ENCODE assay signal across 8 cellular contexts in the genomic region with DNA sequence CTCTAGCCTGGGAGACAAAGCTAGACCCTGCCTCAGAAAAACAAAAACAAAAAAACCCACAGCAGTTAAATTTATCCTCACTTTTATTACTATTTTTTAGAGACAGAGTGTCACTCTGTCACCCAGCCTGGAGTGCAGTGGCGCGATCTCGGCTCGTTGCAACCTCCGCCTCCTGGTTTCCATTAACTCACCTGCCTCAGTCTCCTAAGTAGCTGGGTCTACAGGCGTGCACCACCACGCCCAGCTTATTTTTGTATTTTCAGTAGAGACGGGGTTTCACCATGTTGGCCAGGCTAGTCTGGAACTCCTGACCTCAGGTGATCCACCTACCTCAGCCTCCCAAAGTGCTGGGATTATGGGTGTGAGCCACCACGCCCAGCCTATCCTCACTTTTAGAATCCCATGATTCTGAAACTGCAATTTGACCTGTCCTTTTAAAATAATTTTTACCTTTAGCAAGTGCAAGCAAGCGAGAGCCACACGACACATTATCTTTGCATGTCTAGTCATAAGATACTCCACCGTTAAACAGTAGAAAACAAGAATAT. TPM values are rescaled to one million over a fixed set of nuclear protein-coding genes. Genes with fewer than 3 reads are reported as not detected.
DNase-seq lines count a peak whose midpoint lies in the region; ATAC-seq, FAIRE-seq and TF ChIP-seq lines count a peak whose summit lies in the region.
"Not testable (repeated sequence)": the region's sequence is repeated elsewhere in the genome, so short reads cannot be mapped to it uniquely, and the experiment has no call there.

No MANE protein-coding gene starts in this region.

- TF ChIP-seq RAD21 in A549 (conservative IDR thresholded peaks at IDR 0.05 in 1 of 2, IDR thresholded peaks at IDR 0.05 in 1 of 2) = not testable (repeated sequence)

- POLR2A ChIA-PET in A549 (lab: Yijun Ruan, JAX) (interaction anchor here (1.7 kb wide), 1 partner anchor 22 kb away, joined by 6 read pairs; no protein-coding TSS in a partner anchor), endothelial cell of umbilical vein (lab: Charles Lee) (interaction anchor here (0.6 kb wide), 1 partner anchor 26 kb away, joined by 7 read pairs; no protein-coding TSS in a partner anchor)

- CTCF ChIA-PET in A549 (lab: Yijun Ruan, JAX) = interaction anchor here (1.1 to 1.8 kb wide), 5 partner anchors 10 to 128 kb away, joined by 3 to 6 read pairs (median 4); no protein-coding TSS in a partner anchor
- CTCF ChIA-PET in endothelial cell of umbilical vein (lab: Charles Lee) = interaction anchor here (0.8 to 1.3 kb wide), 5 partner anchors 12 to 42 kb away, joined by 3 read pairs; no protein-coding TSS in a partner anchor

- FAIRE-seq in A549 (lab: Jason Lieb, UNC); endothelial cell of umbilical vein (lab: Jason Lieb, UNC): not testable (repeated sequence)

- peaks cover 38% of the 10 kb centered on the region for H3K4me1 Mint-ChIP-seq in activated CD4-positive, alpha-beta T cell treated with anti-CD3 and anti-CD28 coated beads, Interleukin-2, amount 10 ng/mL, durations not matched to agents 24 days and 14 days
- H3K4me1 Mint-ChIP-seq in activated naive CD8-positive, alpha-beta T cell treated with anti-CD3 and anti-CD28 coated beads, Interleukin-2, amount 50 U/mL, for 24 hours = peaks cover 47% of the 10 kb centered on the region
- H3K4me1 Mint-ChIP-seq in progenitor cell of endocrine pancreas (ENCODE audit: low read depth) = peaks cover 32% of the 10 kb centered on the region

- peak overlapping the region in 1 of 2 experiments; percentile 98; a peak in 2 of 6 replicates for H3K27ac ChIP-seq in A549
- H3K27ac ChIP-seq in endothelial cell of umbilical vein (ENCODE audit: insufficient read depth, low read depth, low read length); mesenchymal stem cell (ENCODE audit: low read length, poor library complexity, severe bottlenecking): not testable (repeated sequence)

- not testable (repeated sequence) for ATAC-seq in A549; activated naive CD8-positive, alpha-beta T cell treated with anti-CD3 and anti-CD28 coated beads, Interleukin-2, amount 50 U/mL, for 24 hours

- H3K14ac ChIP-seq in mesenchymal stem cell (ENCODE audit: low read length in 2 of 2) = not testable (repeated sequence)

- not testable (repeated sequence) for H3K9ac ChIP-seq in endothelial cell of umbilical vein (replicated peaks; ENCODE audit: extremely low read depth, insufficient read depth, low read length)
- peak overlapping the region; percentile 93 for H3K9ac ChIP-seq in mesenchymal stem cell (ENCODE audit: low read length)

- peak overlapping the region; percentile 96 for H3K27ac Mint-ChIP-seq in activated CD4-positive, alpha-beta T cell treated with anti-CD3 and anti-CD28 coated beads, Interleukin-2, amount 10 ng/mL, durations not matched to agents 24 days and 14 days
- peak overlapping the region; percentile 88 for H3K27ac Mint-ChIP-seq in activated naive CD8-positive, alpha-beta T cell treated with anti-CD3 and anti-CD28 coated beads, Interleukin-2, amount 50 U/mL, for 24 hours
- peak overlapping the region; percentile 97 for H3K27ac Mint-ChIP-seq in progenitor cell of endocrine pancreas

- intact Hi-C loops in activated CD4-positive, alpha-beta T cell treated with anti-CD3 and anti-CD28 coated beads, Interleukin-2, amount 10 ng/mL, durations not matched to agents 24 days and 14 days (cut with micrococcal nuclease) = not testable (repeated sequence)
- intact Hi-C loops in endothelial cell of umbilical vein (cut with micrococcal nuclease) = loop anchor here (5.0 kb wide), 2 partner anchors 94 to 264 kb away; no protein-coding TSS in a partner anchor

- not testable (repeated sequence) for H3K18ac ChIP-seq in mesenchymal stem cell (ENCODE audit: low read depth in 1 of 2, low read length in 2 of 2)

- H3K23ac ChIP-seq in mesenchymal stem cell (ENCODE audit: low read length in 2 of 2) = not testable (repeated sequence)

- H3K4me3 Mint-ChIP-seq in activated CD4-positive, alpha-beta T cell treated with anti-CD3 and anti-CD28 coated beads, Interleukin-2, amount 10 ng/mL, durations not matched to agents 24 days and 14 days = peak overlapping the region; percentile 95
- peak overlapping the region; percentile 90 for H3K4me3 Mint-ChIP-seq in activated naive CD8-positive, alpha-beta T cell treated with anti-CD3 and anti-CD28 coated beads, Interleukin-2, amount 50 U/mL, for 24 hours
- H3K4me3 Mint-ChIP-seq in progenitor cell of endocrine pancreas (ENCODE audit: low read depth) = peak overlapping the region; percentile 87

- not testable (repeated sequence) for H2BK12ac ChIP-seq in mesenchymal stem cell (ENCODE audit: low read length in 2 of 2)

- H3K4me2 ChIP-seq in A549 = peak overlapping the region; percentile 92
- H3K4me2 ChIP-seq in endothelial cell of umbilical vein (ENCODE audit: insufficient read depth, low read length) = peak overlapping the region; percentile 96
- peak overlapping the region; percentile 4 for H3K4me2 ChIP-seq in mesenchymal stem cell (ENCODE audit: low read length, poor library complexity, severe bottlenecking)

- H3K36me3 Mint-ChIP-seq in activated CD4-positive, alpha-beta T cell treated with anti-CD3 and anti-CD28 coated beads, Interleukin-2, amount 10 ng/mL, durations not matched to agents 24 days and 14 days (ENCODE audit: low read depth) = peaks cover 39% of the 10 kb centered on the region
- peaks cover 29% of the 10 kb centered on the region for H3K36me3 Mint-ChIP-seq in activated naive CD8-positive, alpha-beta T cell treated with anti-CD3 and anti-CD28 coated beads, Interleukin-2, amount 50 U/mL, for 24 hours (ENCODE audit: low read depth)
- H3K36me3 Mint-ChIP-seq in progenitor cell of endocrine pancreas (ENCODE audit: insufficient read depth) = not testable (repeated sequence)

- not testable (repeated sequence) for TF ChIP-seq CTCF in A549 (IDR thresholded peaks at IDR 0.05); GM12865 (IDR thresholded peaks at IDR 0.05; ENCODE audit: insufficient read depth, low read depth, low read length, missing control alignments); NB4 (IDR thresholded peaks at IDR 0.05; ENCODE audit: low read depth, low read length); endothelial cell of umbilical vein (IDR thresholded peaks at IDR 0.05; ENCODE audit: extremely low read depth in 1 of 2, insufficient read depth in 1 of 2, low read depth in 1 of 2, low read length in 2 of 2); progenitor cell of endocrine pancreas (IDR thresholded peaks at IDR 0.05; ENCODE audit: unreplicated experiment)

- dilution Hi-C loops in endothelial cell of umbilical vein (cut with MboI; ENCODE audit: extremely low pct_ligation_motif_present, low sequenced_read_pairs) = not testable (repeated sequence)

- H3K9me3 Mint-ChIP-seq in activated CD4-positive, alpha-beta T cell treated with anti-CD3 and anti-CD28 coated beads, Interleukin-2, amount 10 ng/mL, durations not matched to agents 24 days and 14 days; activated naive CD8-positive, alpha-beta T cell treated with anti-CD3 and anti-CD28 coated beads, Interleukin-2, amount 50 U/mL, for 24 hours; progenitor cell of endocrine pancreas (ENCODE audit: low read depth): not testable (repeated sequence)

- not testable (repeated sequence) for H3K9me3 ChIP-seq in A549; endothelial cell of umbilical vein (replicated peaks; ENCODE audit: control insufficient read depth, insufficient read depth, low read length); mesenchymal stem cell (ENCODE audit: control insufficient read depth, low read length)

- not testable (repeated sequence) for H2AK5ac ChIP-seq in mesenchymal stem cell (ENCODE audit: low read length, severe bottlenecking)

- H2BK5ac ChIP-seq in mesenchymal stem cell (ENCODE audit: low read depth, low read length, poor library complexity, severe bottlenecking) = not testable (repeated sequence)

- H3K4me3 ChIP-seq in A549 = not testable (repeated sequence)
- H3K4me3 ChIP-seq in GM12865 (ENCODE audit: low read depth, low read length) = peak overlapping the region; percentile 54
- peak overlapping the region; percentile 88 for H3K4me3 ChIP-seq in NB4 (ENCODE audit: low read depth, low read length)
- H3K4me3 ChIP-seq in endothelial cell of umbilical vein (replicated peaks in 1 of 3; ENCODE audit: insufficient read depth in 1 of 3, low read depth in 1 of 3, low read length in 3 of 3) = peak overlapping the region in 1 of 3 experiments; percentile 100
- peak overlapping the region in 1 of 2 experiments; percentile 91 for H3K4me3 ChIP-seq in mesenchymal stem cell (ENCODE audit: insufficient read depth in 1 of 2, low read depth in 1 of 2, low read length in 2 of 2)

- not testable (repeated sequence) for H2BK15ac ChIP-seq in mesenchymal stem cell (ENCODE audit: low read depth, poor library complexity, severe bottlenecking)

- not testable (repeated sequence) for H3K36me3 ChIP-seq in endothelial cell of umbilical vein (ENCODE audit: control insufficient read depth in 2 of 2, extremely low read depth in 1 of 2, insufficient read depth in 2 of 2, low read length in 2 of 2)
- peaks cover 4 to 13% of the 10 kb centered on the region in 2 experiments for H3K36me3 ChIP-seq in mesenchymal stem cell (ENCODE audit: control insufficient read depth in 1 of 2, insufficient read depth in 2 of 2, low read depth in 1 of 2, low read length in 2 of 2)

- not testable (repeated sequence) for H3K27me3 Mint-ChIP-seq in activated CD4-positive, alpha-beta T cell treated with anti-CD3 and anti-CD28 coated beads, Interleukin-2, amount 10 ng/mL, durations not matched to agents 24 days and 14 days; activated naive CD8-positive, alpha-beta T cell treated with anti-CD3 and anti-CD28 coated beads, Interleukin-2, amount 50 U/mL, for 24 hours; progenitor cell of endocrine pancreas

- not testable (repeated sequence) for BruUV-seq in endothelial cell of umbilical vein (replicated peaks; lab: Mats Ljungman, UMichigan)

- H3K79me1 ChIP-seq in mesenchymal stem cell (replicated peaks; ENCODE audit: low read length, poor library complexity, severe bottlenecking) = not testable (repeated sequence)

- not testable (repeated sequence) for H2BK120ac ChIP-seq in mesenchymal stem cell (ENCODE audit: low read depth, low read length)

- 92% methylated on average over 12 of the region's 12 CpGs for WGBS in A549 (ENCODE audit: missing lambda C conversion rate)
- WGBS in mesenchymal stem cell = 97% methylated on average over 12 of the region's 12 CpGs

- not testable (repeated sequence) for TF ChIP-seq POLR2A in A549 (IDR thresholded peaks at IDR 0.05; ENCODE audit: low read length); NB4 (IDR thresholded peaks at IDR 0.05; ENCODE audit: extremely low read depth, insufficient read length); endothelial cell of umbilical vein (IDR thresholded peaks at IDR 0.05; ENCODE audit: low read depth, low read length)

- H3K4ac ChIP-seq in mesenchymal stem cell (ENCODE audit: low read depth in 1 of 2, low read length in 2 of 2) = not testable (repeated sequence)

- not testable (repeated sequence) for TF ChIP-seq EP300 in A549 (IDR thresholded peaks at IDR 0.05)

- H4K91ac ChIP-seq in mesenchymal stem cell (ENCODE audit: low read length) = not testable (repeated sequence)

- DNase-seq in A549 (ENCODE audit: low read depth in 1 of 2, low spot score in 1 of 2); GM12865 (ENCODE audit: low read depth); NB4 (ENCODE audit: low read depth); activated naive CD8-positive, alpha-beta T cell treated with anti-CD3 and anti-CD28 coated beads, Interleukin-2, amount 50 U/mL, for 24 hours; endothelial cell of umbilical vein (ENCODE audit: low read depth, low spot score); mesenchymal stem cell; progenitor cell of endocrine pancreas (ENCODE audit: low spot score, unreplicated experiment): not testable (repeated sequence)
- peak; percentile 58 for DNase-seq in activated CD4-positive, alpha-beta T cell treated with anti-CD3 and anti-CD28 coated beads, Interleukin-2, amount 10 ng/mL, durations not matched to agents 24 days and 14 days

- H2AFZ ChIP-seq in endothelial cell of umbilical vein (ENCODE audit: low read depth, low read length); mesenchymal stem cell (ENCODE audit: low read depth, low read length): not testable (repeated sequence)

- peaks cover 17% of the 10 kb centered on the region; the same call in 2 of the 3 replicates for H3K4me1 ChIP-seq in A549
- peaks cover 15% of the 10 kb centered on the region for H3K4me1 ChIP-seq in endothelial cell of umbilical vein (ENCODE audit: control insufficient read depth, extremely low read depth, insufficient read depth, low read length)
- H3K4me1 ChIP-seq in mesenchymal stem cell (ENCODE audit: control insufficient read depth, insufficient read depth, low read depth, low read length) = not testable (repeated sequence)

- not testable (repeated sequence) for H3K27me3 ChIP-seq in endothelial cell of umbilical vein (ENCODE audit: control insufficient read depth in 2 of 2, insufficient read depth in 2 of 2, low read length in 2 of 2); mesenchymal stem cell (ENCODE audit: control insufficient read depth in 1 of 2, insufficient read depth in 1 of 2, low read length in 2 of 2)

- not testable (repeated sequence) for H3K9me1 ChIP-seq in endothelial cell of umbilical vein (replicated peaks; ENCODE audit: control insufficient read depth, extremely low read depth, insufficient read depth, low read length)

- not testable (repeated sequence) for H4K8ac ChIP-seq in mesenchymal stem cell (ENCODE audit: low read length)

- not testable (repeated sequence) for H4K20me1 ChIP-seq in endothelial cell of umbilical vein (replicated peaks; ENCODE audit: control insufficient read depth, extremely low read depth, insufficient read depth, low read length)

- H3K79me2 ChIP-seq in endothelial cell of umbilical vein (ENCODE audit: control insufficient read depth, insufficient read depth, low read length) = peaks cover 79% of the 10 kb centered on the region

RNA-seq across cellular contexts. Expression of a gene that starts 2.6 kb away (rescaled TPM):
- polyA plus RNA-seq in A549 (2011; rRNA removed) (61.6 and 65.8 TPM in 2 replicates), A549 (2017; fragmentation: RNase III; extraction: RNeasy Plus Mini Kit Qiagen cat#74134 plus additional on column Dnase treatment) (58.1 to 59.6 TPM (median 58.4 TPM) in 3 replicates), endothelial cell of umbilical vein (18.6 and 23.5 TPM in 2 replicates)
- 23.0 and 24.3 TPM in 2 replicates for polyA plus RNA-seq in A549 (2012; cell fraction: cytosol; rRNA removed)
- polyA plus RNA-seq in A549 (2012; cell fraction: nucleus; rRNA removed) = 22.9 and 23.5 TPM in 2 replicates
- 27.6 and 36.8 TPM in 2 replicates for polyA minus RNA-seq in A549 (2011; rRNA and poly(A)+ RNA removed)
- total RNA-seq in activated CD4-positive, alpha-beta T cell treated with anti-CD3 and anti-CD28 coated beads, Interleukin-2, amount 10 ng/mL, durations not matched to agents 24 days and 14 days = 102 and 105 TPM in 2 replicates
- total RNA-seq in endothelial cell of umbilical vein (71.0 and 78.6 TPM in 2 replicates), progenitor cell of endocrine pancreas (86.6 and 90.2 TPM in 2 replicates)
- polyA plus RNA-seq in endothelial cell of umbilical vein (2011; cell fraction: cytosol; rRNA removed) = 24.3 and 27.6 TPM in 2 replicates
- 36.4 and 39.8 TPM in 2 replicates for polyA plus RNA-seq in endothelial cell of umbilical vein (2011; cell fraction: nucleus; rRNA removed)
- 42.9 and 57.4 TPM in 2 replicates for polyA plus RNA-seq in endothelial cell of umbilical vein (2012)
- polyA minus RNA-seq in endothelial cell of umbilical vein = 27.8 and 31.4 TPM in 2 replicates
- polyA minus RNA-seq in endothelial cell of umbilical vein (2011; cell fraction: cytosol; rRNA and poly(A)+ RNA removed) = 33.1 TPM
- 22.2 and 27.0 TPM in 2 replicates for polyA minus RNA-seq in endothelial cell of umbilical vein (2011; cell fraction: nucleus; rRNA and poly(A)+ RNA removed)
- polyA plus RNA-seq in mesenchymal stem cell (2013, experiment 1 of 2) = 111 TPM
- polyA plus RNA-seq in mesenchymal stem cell (2013, experiment 2 of 2) = 112 TPM

Comparison
In these comparisons a context has a peak if more than half of its experiments do, and no peak if none do; other contexts are left out.
1. H3K4me2 ChIP-seq: peak in every context shown above with its lines; median percentile 96 in endothelial cell of umbilical vein; 92 in A549; 4 in mesenchymal stem cell.